Comparison of ENCODE assay signal across 1 cellular context in genomic region chr15:88545578-88546247, GRCh38.
TF ChIP-seq lines count a peak whose summit lies in the region.
"Not testable (repeated sequence)": the region's sequence is repeated elsewhere in the genome, so short reads cannot be mapped to it uniquely, and the experiment has no call there.

No MANE protein-coding gene starts in this region.

TF ChIP-seq in K562, 482 proteins besides CTCF, POLR2A, EP300 and RAD21 (continued from another document):
- TF ChIP-seq, protein P1, sequence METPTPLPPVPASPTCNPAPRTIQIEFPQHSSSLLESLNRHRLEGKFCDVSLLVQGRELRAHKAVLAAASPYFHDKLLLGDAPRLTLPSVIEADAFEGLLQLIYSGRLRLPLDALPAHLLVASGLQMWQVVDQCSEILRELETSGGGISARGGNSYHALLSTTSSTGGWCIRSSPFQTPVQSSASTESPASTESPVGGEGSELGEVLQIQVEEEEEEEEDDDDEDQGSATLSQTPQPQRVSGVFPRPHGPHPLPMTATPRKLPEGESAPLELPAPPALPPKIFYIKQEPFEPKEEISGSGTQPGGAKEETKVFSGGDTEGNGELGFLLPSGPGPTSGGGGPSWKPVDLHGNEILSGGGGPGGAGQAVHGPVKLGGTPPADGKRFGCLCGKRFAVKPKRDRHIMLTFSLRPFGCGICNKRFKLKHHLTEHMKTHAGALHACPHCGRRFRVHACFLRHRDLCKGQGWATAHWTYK (CRISPR knock-in tag; IDR thresholded peaks at IDR 0.05), result peak; percentile 78; the same call in 1 of the 2 replicates
- peak; percentile 93; the same call in 1 of the 2 replicates for TF ChIP-seq KLF6 (CRISPR knock-in tag; IDR thresholded peaks at IDR 0.05; ENCODE audit: borderline replicate concordance)
- TF ChIP-seq, protein P2, sequence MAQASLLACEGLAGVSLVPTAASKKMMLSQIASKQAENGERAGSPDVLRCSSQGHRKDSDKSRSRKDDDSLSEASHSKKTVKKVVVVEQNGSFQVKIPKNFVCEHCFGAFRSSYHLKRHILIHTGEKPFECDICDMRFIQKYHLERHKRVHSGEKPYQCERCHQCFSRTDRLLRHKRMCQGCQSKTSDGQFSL (CRISPR knock-in tag; IDR thresholded peaks at IDR 0.05), result not testable (repeated sequence)
- TF ChIP-seq, protein P2 (tag; IDR thresholded peaks at IDR 0.05), result peak in 1 of 2 experiments; percentile 83; a peak in 2 of 4 replicates
- TF ChIP-seq ETV1 (tag; conservative IDR thresholded peaks at IDR 0.05; ENCODE audit: low read depth), result peak; percentile 42; the same call in 1 of the 2 replicates
- 0 out of 2 replicates have a peak, but pooled peaks have one; percentile 28 for TF ChIP-seq ZNF140 (CRISPR knock-in tag; IDR thresholded peaks at IDR 0.05)
- TF ChIP-seq ZNF239 (CRISPR knock-in tag; IDR thresholded peaks at IDR 0.05), result peak; percentile 72
- peak; percentile 74 for TF ChIP-seq CXXC5 (CRISPR knock-in tag; IDR thresholded peaks at IDR 0.05)
- peak; percentile 69; the same call in 1 of the 2 replicates for TF ChIP-seq ATF4 (CRISPR knock-in tag; IDR thresholded peaks at IDR 0.05)
TF ChIP-seq in K562: peak in this region for 51; not testable (repeated sequence) for 431.
